32 cellular contexts compared by ENCODE assay signal in genomic region chr10:96638120-96638519, GRCh38.
"Had no signal": no experiment of that assay in that cellular context is flagged by ENCODE, and none has a peak within 500 bp of the region (broad histone marks: within the 10 kb centered on the region; RNA-seq: fewer than 3 reads in every experiment).

No MANE protein-coding gene starts in this region.

- DNase-seq: activated CD4-positive, alpha-beta memory T cell treated with anti-CD3 and anti-CD28 coated beads for 36 hours; activated CD4-positive, alpha-beta T cell treated with anti-CD3 and anti-CD28 coated beads for 36 hours; activated CD4-positive, alpha-beta T cell treated with anti-CD3 and anti-CD28 coated beads, Interleukin-2, amount 10 ng/mL, durations not matched to agents 24 days and 14 days; activated CD4-positive, CD25-positive, alpha-beta regulatory T cell; activated CD4-positive, CD25-positive, alpha-beta regulatory T cell treated with anti-CD3 and anti-CD28 coated beads, Interleukin-2, amount 50 U/mL, for 72 hours; activated CD8-positive, alpha-beta memory T cell treated with anti-CD3 and anti-CD28 coated beads, Interleukin-2, amount 10 ng/mL, durations not matched to agents 7 days and 5 days; activated CD8-positive, alpha-beta memory T cell treated with anti-CD3 and anti-CD28 coated beads, Interleukin-2, amount 50 U/mL, for 4 hours; activated CD8-positive, alpha-beta T cell treated with anti-CD3 and anti-CD28 coated beads, Interleukin-2, amount 10 ng/mL, durations not matched to agents 7 days and 5 days; activated gamma-delta T cell; activated naive CD4-positive, alpha-beta T cell; activated naive CD4-positive, alpha-beta T cell treated with anti-CD3 and anti-CD28 coated beads, Interleukin-2, amount 10 ng/mL, durations not matched to agents 7 days and 5 days; activated naive CD8-positive, alpha-beta T cell treated with anti-CD3 and anti-CD28 coated beads, Interleukin-2, amount 10 ng/mL, durations not matched to agents 7 days and 5 days; activated T-cell treated with anti-CD3 and anti-CD28 coated beads, Interleukin-2, amount 50 U/mL, for 1 hour; activated T-cell treated with anti-CD3 and anti-CD28 coated beads, Interleukin-2, amount 50 U/mL, for 48 hours; brain microvascular endothelial cell; dorsolateral prefrontal cortex; effector CD4-positive, alpha-beta T cell; effector memory CD8-positive, alpha-beta T cell; erythroblast; gastrocnemius medialis; glutamatergic neuron; heart left ventricle; T-helper 2 cell had no signal

- H3K9me3 Mint-ChIP-seq: activated CD4-positive, alpha-beta memory T cell treated with anti-CD3 and anti-CD28 coated beads for 36 hours; activated CD4-positive, alpha-beta T cell treated with anti-CD3 and anti-CD28 coated beads, Interleukin-2, amount 10 ng/mL, durations not matched to agents 24 days and 14 days; activated naive CD4-positive, alpha-beta T cell treated with anti-CD3 and anti-CD28 coated beads, Interleukin-2, amount 10 ng/mL, durations not matched to agents 7 days and 5 days; activated naive CD4-positive, alpha-beta T cell treated with anti-CD3 and anti-CD28 coated beads, Interleukin-2, amount 50 U/mL, for 72 hours; activated naive CD8-positive, alpha-beta T cell treated with anti-CD3 and anti-CD28 coated beads, Interleukin-2, amount 10 ng/mL, durations not matched to agents 7 days and 5 days; activated T-helper 1 cell treated with anti-CD3 and anti-CD28 coated beads, Interleukin-12 subunit alpha, Interleukin-12 subunit beta, Interleukin-2, Interleukin-4 antibody, amounts not matched to agents 30 ng/mL and 10 ng/mL and 1 ng/mL, durations not matched to agents 14 hours and 24 hours and 36 hours; central memory CD8-positive, alpha-beta T cell; dendritic cell treated with granulocyte-macrophage colony-stimulating factor and Interleukin-4, amounts not matched to agents 40 ng/mL and 50 ng/mL, for 4 days; effector memory CD8-positive, alpha-beta T cell had no signal

- H3K36me3 Mint-ChIP-seq: activated CD4-positive, alpha-beta memory T cell treated with anti-CD3 and anti-CD28 coated beads for 36 hours; activated CD8-positive, alpha-beta memory T cell treated with anti-CD3 and anti-CD28 coated beads, Interleukin-2, amount 10 ng/mL, durations not matched to agents 7 days and 5 days; activated naive CD4-positive, alpha-beta T cell treated with anti-CD3 and anti-CD28 coated beads, Interleukin-2, amount 10 ng/mL, durations not matched to agents 7 days and 5 days; activated naive CD4-positive, alpha-beta T cell treated with anti-CD3 and anti-CD28 coated beads, Interleukin-2, amount 50 U/mL, for 72 hours; activated naive CD8-positive, alpha-beta T cell treated with anti-CD3 and anti-CD28 coated beads, Interleukin-2, amount 10 ng/mL, durations not matched to agents 7 days and 5 days had no signal

- FAIRE-seq: astrocyte, bronchial epithelial cell had no signal

- H3K9me3 ChIP-seq: esophagus muscularis mucosa, gastrocnemius medialis, heart left ventricle had no signal

- H3K4me3 Mint-ChIP-seq: activated CD4-positive, alpha-beta memory T cell treated with anti-CD3 and anti-CD28 coated beads for 36 hours; activated CD4-positive, alpha-beta T cell treated with anti-CD3 and anti-CD28 coated beads for 36 hours; activated CD4-positive, alpha-beta T cell treated with anti-CD3 and anti-CD28 coated beads, Interleukin-2, amount 10 ng/mL, durations not matched to agents 24 days and 14 days; activated CD8-positive, alpha-beta memory T cell treated with anti-CD3 and anti-CD28 coated beads, Interleukin-2, amount 10 ng/mL, durations not matched to agents 7 days and 5 days; activated CD8-positive, alpha-beta T cell treated with anti-CD3 and anti-CD28 coated beads, Interleukin-2, amount 10 ng/mL, durations not matched to agents 7 days and 5 days; activated naive CD4-positive, alpha-beta T cell treated with anti-CD3 and anti-CD28 coated beads, Interleukin-2, amount 10 ng/mL, durations not matched to agents 7 days and 5 days; activated naive CD8-positive, alpha-beta T cell treated with anti-CD3 and anti-CD28 coated beads, Interleukin-2, amount 10 ng/mL, durations not matched to agents 7 days and 5 days; activated T-helper 1 cell treated with anti-CD3 and anti-CD28 coated beads, Interleukin-12 subunit alpha, Interleukin-12 subunit beta, Interleukin-2, Interleukin-4 antibody, amounts not matched to agents 30 ng/mL and 10 ng/mL and 1 ng/mL, durations not matched to agents 14 hours and 24 hours and 36 hours; central memory CD8-positive, alpha-beta T cell; dendritic cell treated with granulocyte-macrophage colony-stimulating factor and Interleukin-4, amounts not matched to agents 40 ng/mL and 50 ng/mL, for 4 days; effector memory CD8-positive, alpha-beta T cell had no signal

- ATAC-seq: activated CD4-positive, alpha-beta T cell treated with anti-CD3 and anti-CD28 coated beads for 36 hours; activated CD8-positive, alpha-beta memory T cell treated with anti-CD3 and anti-CD28 coated beads, Interleukin-2, amount 10 ng/mL, durations not matched to agents 7 days and 5 days; activated CD8-positive, alpha-beta T cell treated with anti-CD3 and anti-CD28 coated beads, Interleukin-2, amount 10 ng/mL, durations not matched to agents 7 days and 5 days; activated naive CD4-positive, alpha-beta T cell treated with anti-CD3 and anti-CD28 coated beads, Interleukin-2, amount 50 U/mL, for 72 hours; effector memory CD8-positive, alpha-beta T cell; gastrocnemius medialis; heart left ventricle had no signal

- H3K4me1 ChIP-seq: foreskin keratinocyte, gastrocnemius medialis had no signal

- H3K27me3 Mint-ChIP-seq: activated CD4-positive, alpha-beta memory T cell treated with anti-CD3 and anti-CD28 coated beads for 36 hours; activated CD4-positive, alpha-beta T cell treated with anti-CD3 and anti-CD28 coated beads for 36 hours; activated CD8-positive, alpha-beta memory T cell treated with anti-CD3 and anti-CD28 coated beads, Interleukin-2, amount 10 ng/mL, durations not matched to agents 7 days and 5 days; central memory CD8-positive, alpha-beta T cell; dendritic cell treated with granulocyte-macrophage colony-stimulating factor and Interleukin-4, amounts not matched to agents 40 ng/mL and 50 ng/mL, for 4 days; effector memory CD8-positive, alpha-beta T cell had no signal

- H3K27ac ChIP-seq: brain microvascular endothelial cell, coronary artery, dorsolateral prefrontal cortex, esophagus muscularis mucosa, foreskin keratinocyte, gastrocnemius medialis, heart left ventricle had no signal

- H3K4me3 ChIP-seq: coronary artery, dorsolateral prefrontal cortex, esophagus muscularis mucosa, gastrocnemius medialis, heart left ventricle had no signal

- H3K4me1 Mint-ChIP-seq: activated naive CD4-positive, alpha-beta T cell treated with anti-CD3 and anti-CD28 coated beads, Interleukin-2, amount 10 ng/mL, durations not matched to agents 7 days and 5 days; central memory CD8-positive, alpha-beta T cell had no signal

- H3K27me3 ChIP-seq: brain microvascular endothelial cell, dorsolateral prefrontal cortex, esophagus muscularis mucosa, gastrocnemius medialis, heart left ventricle had no signal

- H3K27ac Mint-ChIP-seq: activated CD4-positive, alpha-beta memory T cell treated with anti-CD3 and anti-CD28 coated beads for 36 hours; activated CD4-positive, alpha-beta T cell treated with anti-CD3 and anti-CD28 coated beads for 36 hours; activated CD4-positive, alpha-beta T cell treated with anti-CD3 and anti-CD28 coated beads, Interleukin-2, amount 10 ng/mL, durations not matched to agents 24 days and 14 days; activated CD8-positive, alpha-beta memory T cell treated with anti-CD3 and anti-CD28 coated beads, Interleukin-2, amount 10 ng/mL, durations not matched to agents 7 days and 5 days; activated CD8-positive, alpha-beta T cell treated with anti-CD3 and anti-CD28 coated beads, Interleukin-2, amount 10 ng/mL, durations not matched to agents 7 days and 5 days; activated naive CD4-positive, alpha-beta T cell treated with anti-CD3 and anti-CD28 coated beads, Interleukin-2, amount 10 ng/mL, durations not matched to agents 7 days and 5 days; activated naive CD4-positive, alpha-beta T cell treated with anti-CD3 and anti-CD28 coated beads, Interleukin-2, amount 50 U/mL, for 72 hours; activated naive CD8-positive, alpha-beta T cell treated with anti-CD3 and anti-CD28 coated beads, Interleukin-2, amount 10 ng/mL, durations not matched to agents 7 days and 5 days; activated T-helper 1 cell treated with anti-CD3 and anti-CD28 coated beads, Interleukin-12 subunit alpha, Interleukin-12 subunit beta, Interleukin-2, Interleukin-4 antibody, amounts not matched to agents 30 ng/mL and 10 ng/mL and 1 ng/mL, durations not matched to agents 14 hours and 24 hours and 36 hours; dendritic cell treated with granulocyte-macrophage colony-stimulating factor and Interleukin-4, amounts not matched to agents 40 ng/mL and 50 ng/mL, for 4 days had no signal

- H3K36me3 ChIP-seq: brain microvascular endothelial cell, esophagus muscularis mucosa, gastrocnemius medialis had no signal
